In genomic region chr4:141417387-141417786, GRCh38 we compare ENCODE assay signal across 12 cellular contexts.
"Had no signal": no experiment of that assay in that cellular context is flagged by ENCODE, and none has a peak within 500 bp of the region (broad histone marks: within the 10 kb centered on the region; RNA-seq: fewer than 3 reads in every experiment).

No MANE protein-coding gene starts in this region.

- ATAC-seq: activated CD8-positive, alpha-beta T cell treated with anti-CD3 and anti-CD28 coated beads, Interleukin-2, amount 10 ng/mL, durations not matched to agents 7 days and 5 days had no signal

- H3K4me1 ChIP-seq: testis had no signal

- DNase-seq: activated CD4-positive, alpha-beta T cell treated with anti-CD3 and anti-CD28 coated beads for 4 hours; activated CD8-positive, alpha-beta memory T cell treated with anti-CD3 and anti-CD28 coated beads, Interleukin-2, amount 50 U/mL, for 48 hours; activated CD8-positive, alpha-beta T cell treated with anti-CD3 and anti-CD28 coated beads, Interleukin-2, amount 10 ng/mL, durations not matched to agents 7 days and 5 days; activated naive CD8-positive, alpha-beta T cell treated with anti-CD3 and anti-CD28 coated beads, Interleukin-2, amount 10 ng/mL, durations not matched to agents 7 days and 5 days; cerebellar nuclear complex; dermis blood vessel endothelial cell; left ventricle myocardium superior; mesendoderm; stimulated activated CD4-positive, alpha-beta T cell treated with anti-CD3 and anti-CD28 coated beads, Interleukin-4, amount 100 ng/mL, for 1 hour; stimulated activated CD8-positive, alpha-beta memory T cell treated with anti-CD3 and anti-CD28 coated beads, Interleukin-4, amount 100 ng/mL, for 48 hours; T1000; testis had no signal

- H3K27me3 ChIP-seq: testis had no signal

- H3K9me3 ChIP-seq: testis had no signal

- H3K4me3 ChIP-seq: testis had no signal

- H3K27ac ChIP-seq: testis had no signal
